Comparison of ENCODE assay signal across 22 cellular contexts in genomic region chr13:40464991-40465390, GRCh38.
"Had no signal": no experiment of that assay in that cellular context is flagged by ENCODE, and none has a peak within 500 bp of the region (broad histone marks: within the 10 kb centered on the region; RNA-seq: fewer than 3 reads in every experiment).

No MANE protein-coding gene starts in this region.

- DNase-seq: activated CD4-positive, alpha-beta memory T cell treated with anti-CD3 and anti-CD28 coated beads for 36 hours; activated CD4-positive, alpha-beta T cell treated with anti-CD3 and anti-CD28 coated beads, Interleukin-2, amount 10 ng/mL, durations not matched to agents 7 days and 5 days; activated CD4-positive, CD25-positive, alpha-beta regulatory T cell; activated effector memory CD4-positive, alpha-beta T cell treated with anti-CD3 and anti-CD28 coated beads, Interleukin-2, amount 50 U/mL, for 16 hours; activated naive CD4-positive, alpha-beta T cell treated with Interleukin-2 at 50 U/mL for 16 hours; activated naive CD8-positive, alpha-beta T cell treated with anti-CD3 and anti-CD28 coated beads, Interleukin-2, amount 50 U/mL, for 24 hours; activated T-cell treated with anti-CD3 and anti-CD28 coated beads, Interleukin-2, amount 50 U/mL, for 24 hours; amniotic stem cell; body of pancreas; MM.1S; NCI-H1436; NCI-H1694 treated with DMSO at 0.1 percent for 48 hours; NK-92 treated with Interleukin-12 subunit alpha and Interleukin-12 subunit beta, amount 100 ng/mL, for 24 hours; PC-3; T-cell; T-helper 2 cell; T1000 had no signal

- H3K9me3 ChIP-seq: ascending aorta, body of pancreas had no signal

- H3K36me3 ChIP-seq: ascending aorta had no signal

- H3K4me3 Mint-ChIP-seq: activated CD4-positive, alpha-beta memory T cell treated with anti-CD3 and anti-CD28 coated beads for 36 hours; activated CD4-positive, alpha-beta T cell treated with anti-CD3 and anti-CD28 coated beads, Interleukin-2, amount 10 ng/mL, durations not matched to agents 7 days and 5 days; activated naive CD8-positive, alpha-beta T cell treated with anti-CD3 and anti-CD28 coated beads, Interleukin-2, amount 50 U/mL, for 24 hours; activated T-cell treated with anti-CD3 and anti-CD28 coated beads, Interleukin-2, amount 50 U/mL, for 24 hours; T-cell had no signal

- H3K4me3 ChIP-seq: ascending aorta, body of pancreas had no signal

- H3K27me3 Mint-ChIP-seq: activated CD4-positive, alpha-beta memory T cell treated with anti-CD3 and anti-CD28 coated beads for 36 hours; activated CD4-positive, alpha-beta T cell treated with anti-CD3 and anti-CD28 coated beads, Interleukin-2, amount 10 ng/mL, durations not matched to agents 7 days and 5 days; activated naive CD8-positive, alpha-beta T cell treated with anti-CD3 and anti-CD28 coated beads, Interleukin-2, amount 50 U/mL, for 24 hours; activated T-cell treated with anti-CD3 and anti-CD28 coated beads, Interleukin-2, amount 50 U/mL, for 24 hours; T-cell had no signal

- H3K4me1 Mint-ChIP-seq: activated CD4-positive, alpha-beta T cell treated with anti-CD3 and anti-CD28 coated beads, Interleukin-2, amount 10 ng/mL, durations not matched to agents 7 days and 5 days; activated naive CD8-positive, alpha-beta T cell treated with anti-CD3 and anti-CD28 coated beads, Interleukin-2, amount 50 U/mL, for 24 hours; T-cell had no signal

- H3K9ac ChIP-seq: KMS-11 had no signal

- H3K4me1 ChIP-seq: ascending aorta, body of pancreas had no signal

- H3K27ac ChIP-seq: ascending aorta, body of pancreas, KMS-11, VCaP had no signal

- H3K9me3 Mint-ChIP-seq: activated CD4-positive, alpha-beta memory T cell treated with anti-CD3 and anti-CD28 coated beads for 36 hours; activated naive CD8-positive, alpha-beta T cell treated with anti-CD3 and anti-CD28 coated beads, Interleukin-2, amount 50 U/mL, for 24 hours; activated T-cell treated with anti-CD3 and anti-CD28 coated beads, Interleukin-2, amount 50 U/mL, for 24 hours; T-cell had no signal

- H3K36me3 Mint-ChIP-seq: activated CD4-positive, alpha-beta memory T cell treated with anti-CD3 and anti-CD28 coated beads for 36 hours; activated naive CD4-positive, alpha-beta T cell treated with anti-CD3 and anti-CD28 coated beads, Interleukin-2, amount 50 U/mL, for 72 hours; T-cell had no signal

- H3K4me2 ChIP-seq: KMS-11 had no signal

- H3K27me3 ChIP-seq: ascending aorta, body of pancreas had no signal

- FAIRE-seq: TTC549 had no signal

- H3K27ac Mint-ChIP-seq: activated CD4-positive, alpha-beta memory T cell treated with anti-CD3 and anti-CD28 coated beads for 36 hours; activated CD4-positive, alpha-beta T cell treated with anti-CD3 and anti-CD28 coated beads, Interleukin-2, amount 10 ng/mL, durations not matched to agents 7 days and 5 days; activated naive CD8-positive, alpha-beta T cell treated with anti-CD3 and anti-CD28 coated beads, Interleukin-2, amount 50 U/mL, for 24 hours; activated T-cell treated with anti-CD3 and anti-CD28 coated beads, Interleukin-2, amount 50 U/mL, for 24 hours; T-cell had no signal

- ATAC-seq: activated naive CD4-positive, alpha-beta T cell treated with anti-CD3 and anti-CD28 coated beads, Interleukin-2, amount 50 U/mL, for 72 hours; activated naive CD8-positive, alpha-beta T cell treated with anti-CD3 and anti-CD28 coated beads, Interleukin-2, amount 50 U/mL, for 24 hours; body of pancreas; PC-3; T-cell had no signal
